ENCODE assay signal across 8 cellular contexts in the genomic region with DNA sequence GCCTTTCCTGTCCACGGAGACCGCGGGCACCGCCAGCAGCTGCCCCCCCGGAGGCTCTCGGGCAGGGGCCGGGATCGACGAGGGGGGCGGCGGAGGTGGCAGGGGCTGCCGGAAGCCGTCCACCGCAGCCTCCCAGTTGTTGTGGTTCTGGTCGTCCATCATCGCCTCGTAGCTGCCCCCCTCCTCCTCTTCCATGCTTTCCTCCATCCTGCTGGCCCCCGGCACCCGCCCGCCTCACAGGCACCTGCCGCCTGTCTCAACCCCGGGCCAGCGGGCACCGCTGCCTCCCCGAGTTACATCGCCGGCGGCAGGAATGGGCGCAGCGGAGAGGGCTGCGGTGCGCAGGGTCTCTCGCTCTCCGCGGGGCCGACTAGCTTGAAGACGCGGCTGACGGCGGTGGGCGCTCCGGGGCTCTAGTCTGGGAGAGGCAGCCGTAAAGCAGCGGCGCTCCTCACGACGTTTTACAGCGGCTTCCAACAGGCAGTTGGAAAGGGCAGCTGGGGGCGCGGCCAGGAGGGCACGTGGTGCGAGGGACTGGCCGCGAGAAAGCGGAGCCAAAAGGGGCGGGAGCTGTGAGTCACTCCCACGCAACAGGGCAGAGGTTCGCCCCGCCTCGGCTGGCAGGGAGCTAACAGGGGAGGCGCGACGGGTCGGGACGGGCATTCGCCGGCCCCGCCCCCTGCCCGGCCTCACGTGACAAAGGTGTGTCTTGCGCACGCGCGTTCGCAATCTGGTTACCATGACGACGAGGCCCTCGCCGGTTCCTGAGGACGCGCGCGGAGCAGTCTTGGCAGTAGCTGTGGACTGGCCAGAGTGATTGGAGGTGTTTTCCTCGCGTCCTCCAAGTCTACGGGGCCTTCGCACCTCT. TPM values are rescaled to one million over a fixed set of nuclear protein-coding genes. Genes with fewer than 3 reads are reported as not detected.
DNase-seq lines count a peak whose midpoint lies in the region; ATAC-seq and TF ChIP-seq lines count a peak whose summit lies in the region.

A gene (minus strand): TSS at position 415 of the 868 bp plus-strand sequence. CDS start 208 bp downstream, at position 207.

- peak within 1 kb of the TSS; percentile 100 for H3K4me2 ChIP-seq in H9 (ENCODE audit: insufficient read depth, insufficient read length, low read length)

- H4K8ac ChIP-seq in H9 (replicated peaks; ENCODE audit: insufficient read length, low read depth, low read length), result no peak within 1 kb of the TSS

- no peaks in the 10 kb centered on the region for H4K20me1 ChIP-seq in H9 (ENCODE audit: control insufficient read depth, insufficient read depth, insufficient read length)

- DNase-seq in ELR (ENCODE audit: low read depth) (peak; percentile 100), H9 (peak; percentile 100), MG63 (peak; percentile 100), SHP77 treated with DMSO at 0.1 percent for 48 hours (lab: John Stamatoyannopoulos, UW) (peak; percentile 95), fibroblast of the conjunctiva (ENCODE audit: low read depth) (peak; percentile 100), nephron progenitor cell (peak; percentile 100)
- peak; percentile 100 for DNase-seq in activated effector memory CD4-positive, alpha-beta T cell treated with anti-CD3 and anti-CD28 coated beads, Interleukin-2, amount 50 U/mL, for 16 hours
- DNase-seq in stimulated activated naive CD8-positive, alpha-beta T cell treated with anti-CD3 and anti-CD28 coated beads, Interleukin-15, amount 100 ng/mL, for 72 hours, result peak; percentile 100

- H3K36me3 Mint-ChIP-seq in H9 (ENCODE audit: insufficient read depth in 1 of 3, low read depth in 3 of 3) (peaks cover 0 to 5% (median 0%) of the 10 kb centered on the region in 3 experiments; a peak in 4 of 7 replicates), nephron progenitor cell (ENCODE audit: low read depth) (peaks cover 17% of the 10 kb centered on the region)

- H3K27me3 Mint-ChIP-seq in H9 (ENCODE audit: low read depth) (peaks cover 16% of the 10 kb centered on the region), nephron progenitor cell (ENCODE audit: low read depth, poor library complexity) (peaks cover 15% of the 10 kb centered on the region)
- no peaks in the 10 kb centered on the region for H3K27me3 Mint-ChIP-seq in stimulated activated naive CD8-positive, alpha-beta T cell treated with anti-CD3 and anti-CD28 coated beads, Interleukin-15, amount 100 ng/mL, for 72 hours

- no peaks in the 10 kb centered on the region for H3K9me3 Mint-ChIP-seq in H9
- H3K9me3 Mint-ChIP-seq in nephron progenitor cell, result peaks cover 7% of the 10 kb centered on the region
- no peaks in the 10 kb centered on the region for H3K9me3 Mint-ChIP-seq in stimulated activated naive CD8-positive, alpha-beta T cell treated with anti-CD3 and anti-CD28 coated beads, Interleukin-15, amount 100 ng/mL, for 72 hours

- no peak within 1 kb of the TSS for H2AFZ ChIP-seq in H9 (ENCODE audit: low read length)

- H3K9me3 ChIP-seq in H9 (ENCODE audit: control insufficient read depth, low read depth, low read length) (no peaks in the 10 kb centered on the region), MG63 (no peaks in the 10 kb centered on the region)

- H4K5ac ChIP-seq in H9 (ENCODE audit: insufficient read length, low read depth, low read length), result no peak within 1 kb of the TSS

- H2BK12ac ChIP-seq in H9 (ENCODE audit: insufficient read length, low read depth, low read length), result no peak within 1 kb of the TSS

- peak within 1 kb of the TSS; percentile 98 for H3K4me3 Mint-ChIP-seq in H9
- H3K4me3 Mint-ChIP-seq in nephron progenitor cell, result peak within 1 kb of the TSS; percentile 98
- H3K4me3 Mint-ChIP-seq in stimulated activated naive CD8-positive, alpha-beta T cell treated with anti-CD3 and anti-CD28 coated beads, Interleukin-15, amount 100 ng/mL, for 72 hours, result peak within 1 kb of the TSS; percentile 93 to 97

- H3K27ac ChIP-seq in H9 (ENCODE audit: insufficient read length, low read depth, low read length), result peak within 1 kb of the TSS; percentile 54

- no peak within 1 kb of the TSS for H3T11ph ChIP-seq in H9 (ENCODE audit: low read length)

- H3K27ac Mint-ChIP-seq in H9 (peak within 1 kb of the TSS; percentile 98 to 99 (median 99)), nephron progenitor cell (peak within 1 kb of the TSS; percentile 99)
- H3K27ac Mint-ChIP-seq in stimulated activated naive CD8-positive, alpha-beta T cell treated with anti-CD3 and anti-CD28 coated beads, Interleukin-15, amount 100 ng/mL, for 72 hours, result peak within 1 kb of the TSS; percentile 94 to 98

- no peak within 1 kb of the TSS for H3K4ac ChIP-seq in H9 (ENCODE audit: low read depth, low read length)

- no peak within 1 kb of the TSS for H3K23ac ChIP-seq in H9 (ENCODE audit: insufficient read length, low read depth, low read length)

- H2BK15ac ChIP-seq in H9 (ENCODE audit: low read depth, low read length), result no peak within 1 kb of the TSS

- H3K4me3 ChIP-seq in MG63, result peak within 1 kb of the TSS; percentile 98

- H3K23me2 ChIP-seq in H9 (ENCODE audit: insufficient read length, low read depth, low read length, poor library complexity, severe bottlenecking), result peaks cover 15% of the 10 kb centered on the region

- H2BK20ac ChIP-seq in H9 (ENCODE audit: low read depth, low read length, poor library complexity, severe bottlenecking), result no peak within 1 kb of the TSS

- H3K14ac ChIP-seq in H9 (ENCODE audit: insufficient read depth, low read length), result peak within 1 kb of the TSS; percentile 98

- H3K9ac ChIP-seq in H9 (ENCODE audit: extremely low read depth, insufficient read length, low read length), result peak within 1 kb of the TSS; percentile 91

- H3K36me3 ChIP-seq in MG63, result no peaks in the 10 kb centered on the region

- H4K91ac ChIP-seq in H9 (ENCODE audit: insufficient read length, low read depth, low read length), result no peak within 1 kb of the TSS

- H2AK5ac ChIP-seq in H9 (ENCODE audit: insufficient read length, low read length), result no peak within 1 kb of the TSS

- no CpG with 5 or more reads among the region's 87 CpGs for WGBS in H9 (ENCODE audit: extremely low coverage, insufficient read length, low lambda C conversion rate)

- H3K27me3 ChIP-seq in H9 (ENCODE audit: insufficient read depth, low read length) (no peaks in the 10 kb centered on the region), MG63 (no peaks in the 10 kb centered on the region)

- H2BK5ac ChIP-seq in H9 (ENCODE audit: insufficient read length, low read length), result peak within 1 kb of the TSS; percentile 64

- peak within 1 kb of the TSS; percentile 96 for H3K18ac ChIP-seq in H9 (ENCODE audit: insufficient read length, low read depth, low read length)

- no peak within 1 kb of the TSS for H2BK120ac ChIP-seq in H9 (ENCODE audit: low read depth, low read length, poor library complexity, severe bottlenecking)

- TF ChIP-seq CTCF in H9 (conservative IDR thresholded peaks at IDR 0.05), result no peak
- TF ChIP-seq CTCF in nephron progenitor cell (IDR thresholded peaks at IDR 0.05), result no peak

- no peaks in the 10 kb centered on the region for H3K79me1 ChIP-seq in H9 (ENCODE audit: insufficient read depth, low read depth, low read length, poor library complexity, severe bottlenecking)

- H3K4me1 Mint-ChIP-seq in H9 (peaks cover 15 to 16% of the 10 kb centered on the region in 2 experiments), nephron progenitor cell (peaks cover 29% of the 10 kb centered on the region)
- H3K4me1 Mint-ChIP-seq in stimulated activated naive CD8-positive, alpha-beta T cell treated with anti-CD3 and anti-CD28 coated beads, Interleukin-15, amount 100 ng/mL, for 72 hours, result peaks cover 41% of the 10 kb centered on the region

- no peak within 1 kb of the TSS for H3K56ac ChIP-seq in H9 (ENCODE audit: insufficient read length, low read depth, low read length)

- peak; percentile 95 for ATAC-seq in stimulated activated naive CD8-positive, alpha-beta T cell treated with anti-CD3 and anti-CD28 coated beads, Interleukin-15, amount 100 ng/mL, for 72 hours

- H3K4me1 ChIP-seq in H9 (ENCODE audit: insufficient read depth, low read length), result no peaks in the 10 kb centered on the region; the same call in 1 of the 2 replicates

- H3K79me2 ChIP-seq in H9 (ENCODE audit: insufficient read depth, low read length), result peaks cover 25% of the 10 kb centered on the region; the same call in 1 of the 2 replicates

RNA-seq across cellular contexts. Expression of the gene that starts here (rescaled TPM):
- 38.5 and 45.1 TPM in 2 replicates for total RNA-seq in H9 (2021)
- 27.1 and 30.4 TPM in 2 replicates for total RNA-seq in MG63 (2014; rRNA removed; shearing (Covaris generic); ENCODE audit: low replicate concordance)

Comparison
In these comparisons a context has a peak if more than half of its experiments do, and no peak if none do; other contexts are left out.
1. Peak in every context shown above with its lines: DNase-seq, ATAC-seq, H3K4me3 ChIP-seq and H3K27ac ChIP-seq.